21 cellular contexts compared by ENCODE assay signal in genomic region chr5:157279605-157280239, GRCh38. TPM values are rescaled to one million over a fixed set of nuclear protein-coding genes. Genes with fewer than 3 reads are reported as not detected.
DNase-seq lines count a peak whose midpoint lies in the region; ATAC-seq and FAIRE-seq lines count a peak whose summit lies in the region.
"Had no signal": no experiment of that assay in that cellular context is flagged by ENCODE, and none has a peak within 500 bp of the region (broad histone marks: within the 10 kb centered on the region; RNA-seq: fewer than 3 reads in every experiment).

No MANE protein-coding gene starts in this region.

- H3K4me3 Mint-ChIP-seq in T-helper 17 cell, result peak overlapping the region; percentile 5
- H3K4me3 Mint-ChIP-seq in effector memory CD8-positive, alpha-beta T cell, result peak overlapping the region; percentile 26 to 28
- H3K4me3 Mint-ChIP-seq in stimulated activated memory B cell treated with anti-CD40 and anti-IgM and Interleukin-4, amounts not matched to agents 10 μg/mL and 1 μg/mL and 100 μg/mL, for 72 hours, result no peak overlapping the region
- H3K4me3 Mint-ChIP-seq: dendritic cell treated with granulocyte-macrophage colony-stimulating factor and Interleukin-4, amounts not matched to agents 40 ng/mL and 50 ng/mL, for 4 days; H9 had no signal

- no peak overlapping the region for H3K4me3 ChIP-seq in right cardiac atrium (ENCODE audit: low read length)
- H3K4me3 ChIP-seq: tibial nerve had no signal

- no peaks in the 10 kb centered on the region for H3K27me3 Mint-ChIP-seq in T-helper 17 cell
- H3K27me3 Mint-ChIP-seq in effector memory CD8-positive, alpha-beta T cell, result no peaks in the 10 kb centered on the region
- no peaks in the 10 kb centered on the region for H3K27me3 Mint-ChIP-seq in stimulated activated memory B cell treated with anti-CD40 and anti-IgM and Interleukin-4, amounts not matched to agents 10 μg/mL and 1 μg/mL and 100 μg/mL, for 72 hours

- ATAC-seq in right cardiac atrium, result no peak
- no peak for ATAC-seq in left cardiac atrium
- no peak for ATAC-seq in T-helper 17 cell
- no peak for ATAC-seq in effector memory CD8-positive, alpha-beta T cell (replicated peaks)
- ATAC-seq in stimulated activated memory B cell treated with anti-CD40 and anti-IgM and Interleukin-4, amounts not matched to agents 10 μg/mL and 1 μg/mL and 100 μg/mL, for 72 hours, result no peak
- ATAC-seq in HG03571 (IDR thresholded peaks at IDR 0.05; ENCODE audit: unreplicated experiment), result no peak

- no peak for FAIRE-seq in frontal cortex (lab: Jason Lieb, UNC)

- DNase-seq in right cardiac atrium (no peak), left cardiac atrium (no peak), T-helper 17 cell (no peak), NAMALWA (ENCODE audit: low spot score) (no peak), frontal cortex (ENCODE audit: low spot score in 2 of 2) (no peak)
- no peak for DNase-seq in effector memory CD8-positive, alpha-beta T cell
- DNase-seq: activated T-cell treated with anti-CD3 and anti-CD28 coated beads, Interleukin-2, amount 50 U/mL, for 4 hours; glutamatergic neuron; H9; mesendoderm; NCI-H187; NCI-H510A treated with DMSO at 0.1 percent for 48 hours; nucleus accumbens; Right ventricle myocardium superior; stimulated activated CD4-positive, alpha-beta T cell treated with anti-CD3 and anti-CD28 coated beads, Interleukin-4, amount 100 ng/mL, for 1 hour; stimulated activated CD8-positive, alpha-beta memory T cell treated with anti-CD3 and anti-CD28 coated beads, Interleukin-4, amount 100 ng/mL, for 48 hours; T-helper 2 cell had no signal

- H3K27me3 ChIP-seq in right cardiac atrium (ENCODE audit: control insufficient read depth, insufficient read depth), result no peaks in the 10 kb centered on the region
- H3K27me3 ChIP-seq: tibial nerve had no signal

- intact Hi-C loops in right cardiac atrium (cut with DNase I), result no loop called here
- intact Hi-C loops in left cardiac atrium (cut with DNase I), result no loop called here

- 63% methylated on average over 7 of the region's 7 CpGs for WGBS in right cardiac atrium

- H3K9me3 ChIP-seq in right cardiac atrium (ENCODE audit: control insufficient read depth, low read length) (no peaks in the 10 kb centered on the region), T-helper 17 cell (ENCODE audit: control insufficient read depth, low read length, poor library complexity, severe bottlenecking) (no peaks in the 10 kb centered on the region)
- H3K9me3 ChIP-seq: tibial nerve had no signal

- H3K9me3 Mint-ChIP-seq in effector memory CD8-positive, alpha-beta T cell, result no peaks in the 10 kb centered on the region
- no peaks in the 10 kb centered on the region for H3K9me3 Mint-ChIP-seq in stimulated activated memory B cell treated with anti-CD40 and anti-IgM and Interleukin-4, amounts not matched to agents 10 μg/mL and 1 μg/mL and 100 μg/mL, for 72 hours
- H3K9me3 Mint-ChIP-seq: dendritic cell treated with granulocyte-macrophage colony-stimulating factor and Interleukin-4, amounts not matched to agents 40 ng/mL and 50 ng/mL, for 4 days; H9 had no signal

- H3K4me1 Mint-ChIP-seq in T-helper 17 cell, result peaks cover 56% of the 10 kb centered on the region
- H3K4me1 Mint-ChIP-seq in effector memory CD8-positive, alpha-beta T cell (ENCODE audit: low read depth in 2 of 2), result peaks cover 56 to 87% of the 10 kb centered on the region in 2 donors
- H3K4me1 Mint-ChIP-seq in stimulated activated memory B cell treated with anti-CD40 and anti-IgM and Interleukin-4, amounts not matched to agents 10 μg/mL and 1 μg/mL and 100 μg/mL, for 72 hours, result peaks cover 77% of the 10 kb centered on the region

- H3K27ac ChIP-seq in right cardiac atrium (ENCODE audit: low read length), result peak overlapping the region; percentile 27
- H3K27ac ChIP-seq: tibial nerve had no signal

- H3K4me1 ChIP-seq in right cardiac atrium (ENCODE audit: control insufficient read depth, insufficient read depth, low read length), result no peaks in the 10 kb centered on the region
- H3K4me1 ChIP-seq: tibial nerve had no signal

- H3K36me3 Mint-ChIP-seq in T-helper 17 cell (ENCODE audit: low read depth), result no peaks in the 10 kb centered on the region
- H3K36me3 Mint-ChIP-seq in effector memory CD8-positive, alpha-beta T cell (ENCODE audit: insufficient read depth), result peaks cover 11% of the 10 kb centered on the region
- H3K36me3 Mint-ChIP-seq in stimulated activated memory B cell treated with anti-CD40 and anti-IgM and Interleukin-4, amounts not matched to agents 10 μg/mL and 1 μg/mL and 100 μg/mL, for 72 hours, result peaks cover 26% of the 10 kb centered on the region

- peak overlapping the region; percentile 86 for H3K27ac Mint-ChIP-seq in T-helper 17 cell
- peak overlapping the region; percentile 58 to 76 for H3K27ac Mint-ChIP-seq in effector memory CD8-positive, alpha-beta T cell
- peak overlapping the region; percentile 25 for H3K27ac Mint-ChIP-seq in stimulated activated memory B cell treated with anti-CD40 and anti-IgM and Interleukin-4, amounts not matched to agents 10 μg/mL and 1 μg/mL and 100 μg/mL, for 72 hours
- H3K27ac Mint-ChIP-seq: dendritic cell treated with granulocyte-macrophage colony-stimulating factor and Interleukin-4, amounts not matched to agents 40 ng/mL and 50 ng/mL, for 4 days; H9 had no signal

RNA-seq across cellular contexts. Expression of gene CYFIP2, which starts 13.8 kb away (rescaled TPM):
- total RNA-seq in right cardiac atrium (10 to 100 TPM; 33.4 to 43.8 (median 37.2) TPM), left cardiac atrium (10 to 100 TPM; 18.1 to 27.6 TPM), T-helper 17 cell (100 to 1,000 TPM; 363 to 389 TPM), frontal cortex (71.7 TPM)
- polyA plus RNA-seq in right cardiac atrium, result 27.4 TPM

Comparison
In these comparisons a context has a peak if more than half of its experiments do, and no peak if none do; other contexts are left out.
1. H3K27ac Mint-ChIP-seq: peak in every context shown above with its lines; median percentile 86 in T-helper 17 cell; 67 in effector memory CD8-positive, alpha-beta T cell; 25 in stimulated activated memory B cell treated with anti-CD40 and anti-IgM and Interleukin-4, amounts not matched to agents 10 μg/mL and 1 μg/mL and 100 μg/mL, for 72 hours.